ENCODE assay signal across 10 cellular contexts in genomic region chr17:29586676-29587469, GRCh38. TPM values are rescaled to one million over a fixed set of nuclear protein-coding genes. Genes with fewer than 3 reads are reported as not detected.
DNase-seq lines count a peak whose midpoint lies in the region; ATAC-seq and TF ChIP-seq lines count a peak whose summit lies in the region.
"Had no signal": no experiment of that assay in that cellular context is flagged by ENCODE, and none has a peak within 500 bp of the region (broad histone marks: within the 10 kb centered on the region; RNA-seq: fewer than 3 reads in every experiment).

No MANE protein-coding gene starts in this region.

- H3K4me3 Mint-ChIP-seq in activated CD8-positive, alpha-beta memory T cell treated with anti-CD3 and anti-CD28 coated beads, Interleukin-2, amount 10 ng/mL, durations not matched to agents 7 days and 5 days, result peak overlapping the region; percentile 87
- peak overlapping the region; percentile 96 for H3K4me3 Mint-ChIP-seq in activated T-cell treated with anti-CD3 and anti-CD28 coated beads, Interleukin-2, amount 50 U/mL, for 72 hours
- peak overlapping the region; percentile 87 to 93 (median 88) for H3K4me3 Mint-ChIP-seq in immature natural killer cell

- H3K27ac Mint-ChIP-seq in activated CD8-positive, alpha-beta memory T cell treated with anti-CD3 and anti-CD28 coated beads, Interleukin-2, amount 10 ng/mL, durations not matched to agents 7 days and 5 days, result peak overlapping the region; percentile 34
- H3K27ac Mint-ChIP-seq in activated T-cell treated with anti-CD3 and anti-CD28 coated beads, Interleukin-2, amount 50 U/mL, for 72 hours, result peak overlapping the region; percentile 48
- H3K27ac Mint-ChIP-seq in immature natural killer cell, result peak overlapping the region in 5 of 6 donors; percentile 60 to 90 (median 81)

- 48 to 52% methylated on average over 9 of the region's 9 CpGs for WGBS in tibial nerve, 2 donors

- no peaks in the 10 kb centered on the region for H3K27me3 Mint-ChIP-seq in activated CD8-positive, alpha-beta memory T cell treated with anti-CD3 and anti-CD28 coated beads, Interleukin-2, amount 10 ng/mL, durations not matched to agents 7 days and 5 days
- no peaks in the 10 kb centered on the region for H3K27me3 Mint-ChIP-seq in activated T-cell treated with anti-CD3 and anti-CD28 coated beads, Interleukin-2, amount 50 U/mL, for 72 hours (ENCODE audit: low read depth)
- peaks cover 0 to 7% (median 5%) of the 10 kb centered on the region in 3 donors for H3K27me3 Mint-ChIP-seq in immature natural killer cell (ENCODE audit: low read depth in 3 of 3)

- peaks cover 66% of the 10 kb centered on the region for H3K4me1 Mint-ChIP-seq in activated CD8-positive, alpha-beta memory T cell treated with anti-CD3 and anti-CD28 coated beads, Interleukin-2, amount 10 ng/mL, durations not matched to agents 7 days and 5 days
- peaks cover 67% of the 10 kb centered on the region for H3K4me1 Mint-ChIP-seq in activated T-cell treated with anti-CD3 and anti-CD28 coated beads, Interleukin-2, amount 50 U/mL, for 72 hours (ENCODE audit: low read depth)
- H3K4me1 Mint-ChIP-seq in immature natural killer cell, result peaks cover 64 to 71% of the 10 kb centered on the region in 2 donors

- no peak for TF ChIP-seq EP300 in tibial nerve (IDR thresholded peaks at IDR 0.05)

- peaks cover 4% of the 10 kb centered on the region for H3K36me3 Mint-ChIP-seq in activated CD8-positive, alpha-beta memory T cell treated with anti-CD3 and anti-CD28 coated beads, Interleukin-2, amount 10 ng/mL, durations not matched to agents 7 days and 5 days
- H3K36me3 Mint-ChIP-seq in activated T-cell treated with anti-CD3 and anti-CD28 coated beads, Interleukin-2, amount 50 U/mL, for 72 hours (ENCODE audit: insufficient read depth in 2 of 2), result peaks cover 11% of the 10 kb centered on the region in 2 donors
- peaks cover 0 to 3% (median 0%) of the 10 kb centered on the region in 3 donors for H3K36me3 Mint-ChIP-seq in immature natural killer cell

- intact Hi-C loops in posterior cingulate gyrus (cut with DNase I), result no loop called here

- CTCF ChIA-PET in activated CD8-positive, alpha-beta memory T cell treated with anti-CD3 and anti-CD28 coated beads, Interleukin-2, amount 10 ng/mL, durations not matched to agents 7 days and 5 days (lab: Charles Lee), result interaction anchor here (1.0 to 24.4 kb wide), 5 partner anchors 8 to 221 kb away, joined by 3 to 458 read pairs (median 11); partner anchors contain the start of genes ABHD15, CORO6 and TP53I13

- H3K4me3 ChIP-seq in tibial nerve, result peak overlapping the region in 3 of 4 donors; percentile 87 to 97 (median 96)
- H3K4me3 ChIP-seq: SJCRH30 had no signal

- DNase-seq in activated CD8-positive, alpha-beta memory T cell treated with anti-CD3 and anti-CD28 coated beads, Interleukin-2, amount 10 ng/mL, durations not matched to agents 7 days and 5 days, result no peak
- DNase-seq in activated CD8-positive, alpha-beta memory T cell treated with anti-CD3 and anti-CD28 coated beads, Interleukin-2, amount 50 U/mL, for 48 hours, result no peak
- DNase-seq in activated T-cell treated with anti-CD3 and anti-CD28 coated beads, Interleukin-2, amount 50 U/mL, for 72 hours, result peak in 1 of 2 donors; percentile 25
- no peak for DNase-seq in immature natural killer cell
- DNase-seq in tibial nerve (ENCODE audit: low spot score in 2 of 2), result no peak
- DNase-seq in posterior cingulate gyrus, result no peak
- no peak for DNase-seq in G401 (ENCODE audit: low spot score)
- DNase-seq: MM.1S, SJCRH30 had no signal

- in situ Hi-C loops in G401 (cut with HindIII; ENCODE audit: low sequenced_read_pairs), result no loop called here

- no peaks in the 10 kb centered on the region for H3K9me3 ChIP-seq in tibial nerve
- H3K9me3 ChIP-seq: SJCRH30 had no signal

- H3K9me3 Mint-ChIP-seq in activated CD8-positive, alpha-beta memory T cell treated with anti-CD3 and anti-CD28 coated beads, Interleukin-2, amount 10 ng/mL, durations not matched to agents 7 days and 5 days (ENCODE audit: low read depth), result no peaks in the 10 kb centered on the region
- H3K9me3 Mint-ChIP-seq in activated T-cell treated with anti-CD3 and anti-CD28 coated beads, Interleukin-2, amount 50 U/mL, for 72 hours, result no peaks in the 10 kb centered on the region
- H3K9me3 Mint-ChIP-seq in immature natural killer cell, result no peaks in the 10 kb centered on the region

- TF ChIP-seq CTCF in tibial nerve (IDR thresholded peaks at IDR 0.05), result no peak

- peaks cover 0 to 15% (median 6%) of the 10 kb centered on the region in 3 donors for H3K36me3 ChIP-seq in tibial nerve

- no peak for TF ChIP-seq POLR2A in tibial nerve (IDR thresholded peaks at IDR 0.05)

- H3K4me1 ChIP-seq in tibial nerve, result peaks cover 0 to 91% (median 63%) of the 10 kb centered on the region in 4 donors

- no peaks in the 10 kb centered on the region for H3K27me3 ChIP-seq in tibial nerve
- H3K27me3 ChIP-seq: SJCRH30 had no signal

- ATAC-seq in activated CD8-positive, alpha-beta memory T cell treated with anti-CD3 and anti-CD28 coated beads, Interleukin-2, amount 10 ng/mL, durations not matched to agents 7 days and 5 days, result no peak
- ATAC-seq in activated T-cell treated with anti-CD3 and anti-CD28 coated beads, Interleukin-2, amount 50 U/mL, for 72 hours (replicated peaks in 1 of 2), result no peak
- ATAC-seq in GM18870 (IDR thresholded peaks at IDR 0.05; ENCODE audit: unreplicated experiment), result no peak

- H3K27ac ChIP-seq in tibial nerve, result peak overlapping the region; percentile 32 to 95 (median 86)
- H3K27ac ChIP-seq: SJCRH30 had no signal

RNA-seq across cellular contexts. Expression of gene GIT1, which starts 2.6 kb away (rescaled TPM):
- total RNA-seq in activated CD8-positive, alpha-beta memory T cell treated with anti-CD3 and anti-CD28 coated beads, Interleukin-2, amount 10 ng/mL, durations not matched to agents 7 days and 5 days, result 10 to 100 TPM; 69.5 to 79.5 TPM
- 10 to 100 TPM; 45.0 to 47.4 TPM for total RNA-seq in activated T-cell treated with anti-CD3 and anti-CD28 coated beads, Interleukin-2, amount 50 U/mL, for 72 hours
- polyA plus RNA-seq in immature natural killer cell, result 1 to 10 TPM; 2.3 to 8.9 (median 5.1) TPM
- total RNA-seq in tibial nerve, result 100 to 1,000 TPM in 1 of 4 donors, 10 to 100 TPM in 3; 51.3 to 100 (median 89.7) TPM
- 42.2 and 45.9 TPM in 2 replicates for total RNA-seq in G401 (2014; rRNA removed; shearing (Covaris generic))

RNA-seq across cellular contexts. Expression of gene ANKRD13B, which starts 6.1 kb away (rescaled TPM):
- total RNA-seq in activated CD8-positive, alpha-beta memory T cell treated with anti-CD3 and anti-CD28 coated beads, Interleukin-2, amount 10 ng/mL, durations not matched to agents 7 days and 5 days, result 10 to 100 TPM; 15.6 to 20.1 TPM
- total RNA-seq in activated T-cell treated with anti-CD3 and anti-CD28 coated beads, Interleukin-2, amount 50 U/mL, for 72 hours, result 10 to 100 TPM in 1 of 2 donors, 1 to 10 TPM in 1; 7.9 to 13.5 TPM
- polyA plus RNA-seq in immature natural killer cell, result under 1 TPM in 1 of 3 donors, not detected in 2; 0.18 TPM
- 10 to 100 TPM; 19.0 to 50.1 (median 26.4) TPM for total RNA-seq in tibial nerve
- 17.5 and 29.6 TPM in 2 replicates for total RNA-seq in G401 (2014; rRNA removed; shearing (Covaris generic))

RNA-seq across cellular contexts. Expression of gene TP53I13, which starts 18.4 kb away (rescaled TPM):
- total RNA-seq in activated CD8-positive, alpha-beta memory T cell treated with anti-CD3 and anti-CD28 coated beads, Interleukin-2, amount 10 ng/mL, durations not matched to agents 7 days and 5 days, result 100 to 1,000 TPM in 1 of 2 experiments, 10 to 100 TPM in 1; 97.0 to 131 TPM
- total RNA-seq in activated T-cell treated with anti-CD3 and anti-CD28 coated beads, Interleukin-2, amount 50 U/mL, for 72 hours, result 100 to 1,000 TPM in 1 of 2 donors, 10 to 100 TPM in 1; 77.4 to 103 TPM
- 10 to 100 TPM; 41.6 to 50.5 (median 47.0) TPM for polyA plus RNA-seq in immature natural killer cell
- 100 to 1,000 TPM; 119 to 188 (median 152) TPM for total RNA-seq in tibial nerve
- 72.2 and 119 TPM in 2 replicates for total RNA-seq in G401 (2014; rRNA removed; shearing (Covaris generic))

RNA-seq across cellular contexts. Expression of gene ABHD15, which starts 20.0 kb away (rescaled TPM):
- total RNA-seq in activated CD8-positive, alpha-beta memory T cell treated with anti-CD3 and anti-CD28 coated beads, Interleukin-2, amount 10 ng/mL, durations not matched to agents 7 days and 5 days, result 10 to 100 TPM; 20.0 to 20.3 TPM
- total RNA-seq in activated T-cell treated with anti-CD3 and anti-CD28 coated beads, Interleukin-2, amount 50 U/mL, for 72 hours, result 1 to 10 TPM; 7.4 to 7.7 TPM
- 10 to 100 TPM; 31.6 to 36.7 (median 34.0) TPM for polyA plus RNA-seq in immature natural killer cell
- total RNA-seq in tibial nerve, result 10 to 100 TPM; 25.7 to 32.7 (median 30.3) TPM
- total RNA-seq in G401 (2014; rRNA removed; shearing (Covaris generic)), result 5.2 and 11.1 TPM in 2 replicates

RNA-seq across cellular contexts. Expression of gene CORO6, which starts 35.8 kb away (rescaled TPM):
- 1 to 10 TPM; 2.7 to 7.0 TPM for total RNA-seq in activated CD8-positive, alpha-beta memory T cell treated with anti-CD3 and anti-CD28 coated beads, Interleukin-2, amount 10 ng/mL, durations not matched to agents 7 days and 5 days
- total RNA-seq in activated T-cell treated with anti-CD3 and anti-CD28 coated beads, Interleukin-2, amount 50 U/mL, for 72 hours, result 10 to 100 TPM; 10.4 to 13.9 TPM
- 1 to 10 TPM in 1 of 3 donors, under 1 TPM in 2; 0.12 to 1.3 (median 0.38) TPM for polyA plus RNA-seq in immature natural killer cell
- total RNA-seq in tibial nerve, result 100 to 1,000 TPM in 2 of 4 donors, 10 to 100 TPM in 2; 34.5 to 139 (median 83.1) TPM
- 3.6 and 9.7 TPM in 2 replicates for total RNA-seq in G401 (2014; rRNA removed; shearing (Covaris generic))
